In the genomic region with DNA sequence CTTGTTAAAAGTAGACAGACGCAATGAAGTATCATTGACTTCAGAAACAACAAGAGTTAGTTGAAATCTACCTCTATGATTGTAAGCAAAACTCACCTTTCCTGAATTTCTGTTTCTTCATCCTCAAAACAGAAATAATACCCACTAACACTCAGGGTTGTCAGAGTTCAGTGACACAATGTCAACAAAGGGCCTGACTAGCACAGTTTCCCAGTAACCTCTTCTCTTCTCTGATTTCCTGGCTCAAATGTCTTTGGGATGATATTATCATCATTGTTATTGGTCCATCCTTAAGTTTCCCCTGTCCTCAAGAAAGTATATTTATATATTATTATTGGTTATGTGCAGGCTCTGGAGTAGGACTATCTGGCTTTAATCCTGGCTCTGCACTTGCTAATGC, we compare ENCODE assay signal across 2 cellular contexts.
TF ChIP-seq lines count a peak whose summit lies in the region.

No MANE protein-coding gene starts in this region.

TF ChIP-seq in liver, 16 proteins besides CTCF, POLR2A, EP300 and RAD21:
- TF ChIP-seq REST (IDR thresholded peaks at IDR 0.05) (no peak), ZBTB33 (IDR thresholded peaks at IDR 0.05) (no peak), YY1 (IDR thresholded peaks at IDR 0.05) (no peak), FOXA2 (IDR thresholded peaks at IDR 0.05) (peak; percentile 59), JUND (IDR thresholded peaks at IDR 0.05) (no peak), FOXA1 (IDR thresholded peaks at IDR 0.05) (no peak), ATF3 (IDR thresholded peaks at IDR 0.05) (no peak), NR2F2 (IDR thresholded peaks at IDR 0.05) (no peak), GABPA (IDR thresholded peaks at IDR 0.05 in 1 of 2, conservative IDR thresholded peaks at IDR 0.05 in 1 of 2) (no peak), RXRA (IDR thresholded peaks at IDR 0.05) (peak; percentile 10 to 46), SP1 (IDR thresholded peaks at IDR 0.05) (peak; percentile 9), EGR1 (IDR thresholded peaks at IDR 0.05; ENCODE audit: low read depth in 2 of 2) (no peak), HNF4A (conservative IDR thresholded peaks at IDR 0.05) (no peak)
- TF ChIP-seq, protein P1, sequence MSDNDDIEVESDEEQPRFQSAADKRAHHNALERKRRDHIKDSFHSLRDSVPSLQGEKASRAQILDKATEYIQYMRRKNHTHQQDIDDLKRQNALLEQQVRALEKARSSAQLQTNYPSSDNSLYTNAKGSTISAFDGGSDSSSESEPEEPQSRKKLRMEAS (IDR thresholded peaks at IDR 0.05), result no peak

TF ChIP-seq in HepG2, 621 proteins besides CTCF, POLR2A, EP300 and RAD21 (continued from another document):
- TF ChIP-seq ZNF552 (CRISPR knock-in tag; IDR thresholded peaks at IDR 0.05; ENCODE audit: borderline replicate concordance), result no peak
- TF ChIP-seq ZNF724P (CRISPR knock-in tag; IDR thresholded peaks at IDR 0.05; ENCODE audit: borderline replicate concordance), result no peak
- no peak for TF ChIP-seq SOX5 (CRISPR knock-in tag; IDR thresholded peaks at IDR 0.05; ENCODE audit: borderline replicate concordance)
- TF ChIP-seq ZSCAN25 (CRISPR knock-in tag; IDR thresholded peaks at IDR 0.05), result no peak
- no peak for TF ChIP-seq PHF5A (CRISPR knock-in tag; IDR thresholded peaks at IDR 0.05; ENCODE audit: low read depth, unreplicated experiment)
- TF ChIP-seq ZNF775 (CRISPR knock-in tag; IDR thresholded peaks at IDR 0.05; ENCODE audit: borderline replicate concordance), result no peak
- no peak for TF ChIP-seq SRSF4 (IDR thresholded peaks at IDR 0.05; ENCODE audit: low read depth, low read length, poor library complexity, severe bottlenecking)
